In the genomic region with DNA sequence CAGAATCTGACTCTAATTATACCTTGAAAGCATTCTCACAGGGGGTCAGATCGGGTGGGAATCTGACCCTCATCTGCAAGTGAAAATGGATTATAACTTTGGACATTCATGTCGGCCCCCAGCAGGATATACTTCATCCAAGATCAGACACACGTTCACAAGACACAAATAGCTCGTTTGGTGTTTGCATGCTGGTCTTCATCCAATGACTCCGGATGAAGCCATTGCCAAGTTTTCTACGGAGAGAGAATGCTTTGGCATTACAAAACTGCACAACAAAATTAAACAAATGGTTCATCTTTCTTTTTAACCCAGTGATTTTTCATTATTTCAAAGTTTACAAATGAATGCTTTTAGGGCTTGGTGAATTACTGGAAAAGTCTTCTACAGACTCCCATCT, we compare ENCODE assay signal across 29 cellular contexts.
DNase-seq lines count a peak whose midpoint lies in the region; ATAC-seq and TF ChIP-seq lines count a peak whose summit lies in the region.
"Had no signal": no experiment of that assay in that cellular context is flagged by ENCODE, and none has a peak within 500 bp of the region (broad histone marks: within the 10 kb centered on the region; RNA-seq: fewer than 3 reads in every experiment).

No MANE protein-coding gene starts in this region.

- no peak overlapping the region for H3K4me3 ChIP-seq in heart left ventricle
- no peak overlapping the region for H3K4me3 ChIP-seq in right atrium auricular region
- no peak overlapping the region for H3K4me3 ChIP-seq in astrocyte of the spinal cord (ENCODE audit: low read depth, low read length)
- no peak overlapping the region for H3K4me3 ChIP-seq in fibroblast of pulmonary artery (replicated peaks; ENCODE audit: low read depth, low read length)
- no peak overlapping the region for H3K4me3 ChIP-seq in testis
- H3K4me3 ChIP-seq in CD8-positive, alpha-beta memory T cell (ENCODE audit: low read length) = no peak overlapping the region
- H3K4me3 ChIP-seq: breast epithelium, hepatocyte, ovary, stomach had no signal

- no peaks in the 10 kb centered on the region for H3K9me3 ChIP-seq in heart left ventricle
- no peaks in the 10 kb centered on the region for H3K9me3 ChIP-seq in right atrium auricular region
- no peaks in the 10 kb centered on the region for H3K9me3 ChIP-seq in testis
- no peaks in the 10 kb centered on the region for H3K9me3 ChIP-seq in CD8-positive, alpha-beta memory T cell (ENCODE audit: low read length)
- H3K9me3 ChIP-seq: BE2C, breast epithelium, ovary, stomach had no signal

- WGBS in heart left ventricle, 4 donors = 11 to 31% (median 24%) methylated on average over 6 of the region's 6 CpGs
- WGBS in testis, 2 donors = 34 to 70% methylated on average over 6 of the region's 6 CpGs

- H3K36me3 ChIP-seq in heart left ventricle (no peaks in the 10 kb centered on the region), right atrium auricular region (no peaks in the 10 kb centered on the region), testis (ENCODE audit: low read depth, missing control alignments) (no peaks in the 10 kb centered on the region)
- no peaks in the 10 kb centered on the region for H3K36me3 ChIP-seq in CD8-positive, alpha-beta memory T cell (ENCODE audit: insufficient read depth, low read length)
- H3K36me3 ChIP-seq: BE2C, breast epithelium, ovary, stomach had no signal

- no peak overlapping the region for H3K4me3 Mint-ChIP-seq in CD8-positive, alpha-beta memory T cell
- H3K4me3 Mint-ChIP-seq: activated CD8-positive, alpha-beta T cell treated with anti-CD3 and anti-CD28 coated beads for 36 hours; dendritic cell treated with granulocyte-macrophage colony-stimulating factor and Interleukin-4, amounts not matched to agents 40 ng/mL and 50 ng/mL, for 4 days; nephron progenitor cell had no signal

- H3K36me3 Mint-ChIP-seq in CD8-positive, alpha-beta memory T cell = no peaks in the 10 kb centered on the region

- H3K27me3 ChIP-seq in heart left ventricle (no peaks in the 10 kb centered on the region), right atrium auricular region (no peaks in the 10 kb centered on the region), testis (no peaks in the 10 kb centered on the region)
- H3K27me3 ChIP-seq in CD8-positive, alpha-beta memory T cell (ENCODE audit: insufficient read depth, low read length, poor library complexity, severe bottlenecking) = no peaks in the 10 kb centered on the region
- H3K27me3 ChIP-seq: BE2C, breast epithelium, hepatocyte, ovary, stomach had no signal

- no peaks in the 10 kb centered on the region for H3K4me1 Mint-ChIP-seq in CD8-positive, alpha-beta memory T cell
- H3K4me1 Mint-ChIP-seq: nephron progenitor cell had no signal

- in situ Hi-C loops in astrocyte of the spinal cord (cut with HindIII; ENCODE audit: low sequenced_read_pairs) = no loop called here

- peaks cover 0 to 31% (median 0%) of the 10 kb centered on the region in 12 donors for H3K4me1 ChIP-seq in heart left ventricle
- no peaks in the 10 kb centered on the region for H3K4me1 ChIP-seq in right atrium auricular region
- no peaks in the 10 kb centered on the region for H3K4me1 ChIP-seq in testis
- no peaks in the 10 kb centered on the region for H3K4me1 ChIP-seq in CD8-positive, alpha-beta memory T cell (ENCODE audit: insufficient read depth, low read length)
- H3K4me1 ChIP-seq: breast epithelium, stomach had no signal

- no peak for TF ChIP-seq CTCF in heart left ventricle (IDR thresholded peaks at IDR 0.05)
- TF ChIP-seq CTCF in right atrium auricular region (IDR thresholded peaks at IDR 0.05) = no peak
- TF ChIP-seq CTCF in astrocyte of the spinal cord (IDR thresholded peaks at IDR 0.05; ENCODE audit: low read depth, low read length) = no peak
- TF ChIP-seq CTCF in fibroblast of pulmonary artery (IDR thresholded peaks at IDR 0.05; ENCODE audit: low read length, missing control alignments) = no peak
- no peak for TF ChIP-seq CTCF in testis (IDR thresholded peaks at IDR 0.05)

- CTCF ChIA-PET in CD8-positive, alpha-beta memory T cell (lab: Charles Lee) = no interaction called here

- H3K27me3 Mint-ChIP-seq in CD8-positive, alpha-beta memory T cell = peaks cover 0 to 4% of the 10 kb centered on the region in 2 donors
- H3K27me3 Mint-ChIP-seq: activated CD8-positive, alpha-beta T cell treated with anti-CD3 and anti-CD28 coated beads for 36 hours; dendritic cell treated with granulocyte-macrophage colony-stimulating factor and Interleukin-4, amounts not matched to agents 40 ng/mL and 50 ng/mL, for 4 days had no signal

- DNase-seq in heart left ventricle = peak in 1 of 5 donors; percentile 18
- DNase-seq in right atrium auricular region (ENCODE audit: low spot score) = no peak
- peak; percentile 26 for DNase-seq in astrocyte of the spinal cord (ENCODE audit: low read depth, low spot score)
- DNase-seq in fibroblast of pulmonary artery (ENCODE audit: low read depth) = peak; percentile 53
- peak; percentile 15 for DNase-seq in testis
- DNase-seq in CD8-positive, alpha-beta memory T cell = no peak
- no peak for DNase-seq in NCI-H1105 (lab: John Stamatoyannopoulos, UW)
- DNase-seq in activated naive CD4-positive, alpha-beta T cell (lab: John Stamatoyannopoulos, UW) = no peak
- DNase-seq: 8988T; activated CD4-positive, CD25-positive, alpha-beta regulatory T cell treated with anti-CD3 and anti-CD28 coated beads, Interleukin-2, amount 50 U/mL, for 72 hours; activated CD8-positive, alpha-beta T cell treated with anti-CD3 and anti-CD28 coated beads for 36 hours; activated effector memory CD4-positive, alpha-beta T cell treated with anti-CD3 and anti-CD28 coated beads, Interleukin-2, amount 50 U/mL, for 16 hours; activated T-cell treated with anti-CD3 and anti-CD28 coated beads for 4 hours; BE2C; DND-41; foreskin melanocyte; NCI-H1092 treated with DMSO at 0.1 percent for 48 hours; NCI-H1930; NCI-H526 treated with DMSO at 0.1 percent for 48 hours; nephron progenitor cell; ovary; stimulated activated CD4-positive, alpha-beta T cell treated with anti-CD3 and anti-CD28 coated beads, Interleukin-15, amount 100 ng/mL, for 24 hours; stomach; trophoblast cell had no signal

- TF ChIP-seq POLR2A in heart left ventricle (IDR thresholded peaks at IDR 0.05) = no peak
- TF ChIP-seq POLR2A in testis (IDR thresholded peaks at IDR 0.05) = no peak

- POLR2A ChIA-PET in CD8-positive, alpha-beta memory T cell (lab: Charles Lee) = no interaction called here

- H3K27ac ChIP-seq in heart left ventricle (peak overlapping the region in 6 of 12 donors; percentile 13 to 68 (median 56)), right atrium auricular region (peak overlapping the region in 1 of 2 donors; percentile 21), testis (peak overlapping the region in 1 of 2 donors; percentile 19)
- no peak overlapping the region for H3K27ac ChIP-seq in CD8-positive, alpha-beta memory T cell (ENCODE audit: low read depth, low read length)
- H3K27ac ChIP-seq: breast epithelium, hepatocyte, HL-60, ovary, stomach had no signal

- intact Hi-C loops in heart left ventricle (cut with DNase I) (no loop called here), testis (cut with DNase I; ENCODE audit: low total_unique reads) (no loop called here)

- ATAC-seq in heart left ventricle = peak in 3 of 4 donors; percentile 29 to 76 (median 51)
- ATAC-seq: activated CD8-positive, alpha-beta T cell treated with anti-CD3 and anti-CD28 coated beads for 36 hours; sciatic nerve had no signal

- no peak overlapping the region for H3K27ac Mint-ChIP-seq in CD8-positive, alpha-beta memory T cell
- H3K27ac Mint-ChIP-seq: activated CD8-positive, alpha-beta T cell treated with anti-CD3 and anti-CD28 coated beads for 36 hours; dendritic cell treated with granulocyte-macrophage colony-stimulating factor and Interleukin-4, amounts not matched to agents 40 ng/mL and 50 ng/mL, for 4 days; nephron progenitor cell had no signal

- peaks cover 0 to 10% (median 0%) of the 10 kb centered on the region in 5 donors for H3K9me3 Mint-ChIP-seq in CD8-positive, alpha-beta memory T cell
- H3K9me3 Mint-ChIP-seq: activated CD8-positive, alpha-beta T cell treated with anti-CD3 and anti-CD28 coated beads for 36 hours; dendritic cell treated with granulocyte-macrophage colony-stimulating factor and Interleukin-4, amounts not matched to agents 40 ng/mL and 50 ng/mL, for 4 days had no signal

Comparison
In these comparisons a context has a peak if more than half of its experiments do, and no peak if none do; other contexts are left out.
1. DNase-seq: peak in astrocyte of the spinal cord (single experiment), fibroblast of pulmonary artery (single experiment) and testis (single experiment); none in right atrium auricular region (single experiment), CD8-positive, alpha-beta memory T cell (0 of 5), NCI-H1105 (single experiment) and activated naive CD4-positive, alpha-beta T cell (0 of 4).